In genomic region chr4:169398294-169398693, GRCh38 we compare ENCODE assay signal across 13 cellular contexts.
DNase-seq lines count a peak whose midpoint lies in the region; ATAC-seq and TF ChIP-seq lines count a peak whose summit lies in the region.
"Had no signal": no experiment of that assay in that cellular context is flagged by ENCODE, and none has a peak within 500 bp of the region (broad histone marks: within the 10 kb centered on the region; RNA-seq: fewer than 3 reads in every experiment).

No MANE protein-coding gene starts in this region.

- no peaks in the 10 kb centered on the region; the same call in 2 of the 3 replicates for H3K36me3 Mint-ChIP-seq in GM23338 (ENCODE audit: low read depth)
- H3K36me3 Mint-ChIP-seq in activated CD4-positive, alpha-beta memory T cell treated with anti-CD3 and anti-CD28 coated beads, Interleukin-2, amount 10 ng/mL, durations not matched to agents 7 days and 5 days (ENCODE audit: low read depth), result peaks cover 10% of the 10 kb centered on the region

- no peaks in the 10 kb centered on the region for H3K9me3 Mint-ChIP-seq in GM23338
- no peaks in the 10 kb centered on the region for H3K9me3 Mint-ChIP-seq in activated CD4-positive, alpha-beta memory T cell treated with anti-CD3 and anti-CD28 coated beads, Interleukin-2, amount 10 ng/mL, durations not matched to agents 7 days and 5 days

- POLR2A ChIA-PET in activated CD4-positive, alpha-beta memory T cell treated with anti-CD3 and anti-CD28 coated beads, Interleukin-2, amount 10 ng/mL, durations not matched to agents 7 days and 5 days (lab: Charles Lee), result no interaction called here

- H3K4me3 Mint-ChIP-seq in GM23338, result no peak overlapping the region
- H3K4me3 Mint-ChIP-seq in activated CD4-positive, alpha-beta memory T cell treated with anti-CD3 and anti-CD28 coated beads, Interleukin-2, amount 10 ng/mL, durations not matched to agents 7 days and 5 days, result no peak overlapping the region
- H3K4me3 Mint-ChIP-seq: CD4-positive, CD25-positive, alpha-beta regulatory T cell had no signal

- CTCF ChIA-PET in activated CD4-positive, alpha-beta memory T cell treated with anti-CD3 and anti-CD28 coated beads, Interleukin-2, amount 10 ng/mL, durations not matched to agents 7 days and 5 days (lab: Charles Lee), result no interaction called here

- DNase-seq in AG20443 (ENCODE audit: low spot score) (peak; percentile 67), MV-4-11 (lab: John Stamatoyannopoulos, UW) (peak; percentile 57), choroid plexus epithelial cell (ENCODE audit: low read depth) (peak; percentile 62), lung microvascular endothelial cell (ENCODE audit: low read depth in 2 of 2) (peak; percentile 41 to 94), pons (ENCODE audit: low spot score) (no peak), SIG-M5 (lab: John Stamatoyannopoulos, UW) (no peak), GM23338 (ENCODE audit: low spot score) (no peak)
- DNase-seq in activated CD4-positive, alpha-beta memory T cell treated with anti-CD3 and anti-CD28 coated beads, Interleukin-2, amount 10 ng/mL, durations not matched to agents 7 days and 5 days, result no peak
- DNase-seq: caudate nucleus; CD4-positive, CD25-positive, alpha-beta regulatory T cell; mesendoderm had no signal

- no peaks in the 10 kb centered on the region for H4K20me1 ChIP-seq in GM23338 (replicated peaks; ENCODE audit: insufficient read depth)

- H3K4me3 ChIP-seq in choroid plexus epithelial cell (ENCODE audit: low read depth, low read length), result no peak overlapping the region
- H3K4me3 ChIP-seq in GM23338, result no peak overlapping the region
- H3K4me3 ChIP-seq: prostate gland had no signal

- no peaks in the 10 kb centered on the region for H3K4me1 ChIP-seq in GM23338 (ENCODE audit: insufficient read depth)
- H3K4me1 ChIP-seq: prostate gland had no signal

- H3K27me3 Mint-ChIP-seq in GM23338 (ENCODE audit: insufficient read depth, low read depth, poor library complexity), result no peaks in the 10 kb centered on the region
- H3K27me3 Mint-ChIP-seq in activated CD4-positive, alpha-beta memory T cell treated with anti-CD3 and anti-CD28 coated beads, Interleukin-2, amount 10 ng/mL, durations not matched to agents 7 days and 5 days, result no peaks in the 10 kb centered on the region
- H3K27me3 Mint-ChIP-seq: CD4-positive, CD25-positive, alpha-beta regulatory T cell had no signal

- no peaks in the 10 kb centered on the region for H3K9me2 ChIP-seq in GM23338 (ENCODE audit: insufficient read depth)

- no peak overlapping the region for H2AFZ ChIP-seq in GM23338

- no peaks in the 10 kb centered on the region for H3K27me3 ChIP-seq in GM23338 (ENCODE audit: insufficient read depth)

- H3K4me1 Mint-ChIP-seq in GM23338, result no peaks in the 10 kb centered on the region
- H3K4me1 Mint-ChIP-seq in activated CD4-positive, alpha-beta memory T cell treated with anti-CD3 and anti-CD28 coated beads, Interleukin-2, amount 10 ng/mL, durations not matched to agents 7 days and 5 days, result peaks cover 1% of the 10 kb centered on the region

- TF ChIP-seq CTCF in choroid plexus epithelial cell (conservative IDR thresholded peaks at IDR 0.05; ENCODE audit: low read depth, low read length), result no peak
- no peak for TF ChIP-seq CTCF in GM23338 (conservative IDR thresholded peaks at IDR 0.05; ENCODE audit: low read depth in 2 of 2)

- no peak overlapping the region for H3K27ac ChIP-seq in GM23338 (ENCODE audit: low read depth)
- H3K27ac ChIP-seq: prostate gland, VCaP had no signal

- H3K36me3 ChIP-seq in GM23338 (ENCODE audit: insufficient read depth), result no peaks in the 10 kb centered on the region
- H3K36me3 ChIP-seq: prostate gland had no signal

- no peak for ATAC-seq in GM23338

- no peak overlapping the region for H3K4me2 ChIP-seq in GM23338

- H3F3A ChIP-seq in GM23338 (replicated peaks; ENCODE audit: low read depth), result no peaks in the 10 kb centered on the region

- no peaks in the 10 kb centered on the region for H3K79me2 ChIP-seq in GM23338 (replicated peaks; ENCODE audit: insufficient read depth)

- H3K27ac Mint-ChIP-seq in GM23338, result no peak overlapping the region
- no peak overlapping the region for H3K27ac Mint-ChIP-seq in activated CD4-positive, alpha-beta memory T cell treated with anti-CD3 and anti-CD28 coated beads, Interleukin-2, amount 10 ng/mL, durations not matched to agents 7 days and 5 days
- H3K27ac Mint-ChIP-seq: CD4-positive, CD25-positive, alpha-beta regulatory T cell had no signal

TF ChIP-seq in GM23338, 12 proteins besides CTCF, POLR2A, EP300 and RAD21:
- TF ChIP-seq STAT1 (IDR thresholded peaks at IDR 0.05; ENCODE audit: unreplicated experiment) (no peak), CREB1 (CRISPR knock-in tag; IDR thresholded peaks at IDR 0.05; ENCODE audit: low read depth) (no peak), ZNF331 (CRISPR knock-in tag; IDR thresholded peaks at IDR 0.05; ENCODE audit: low read depth) (no peak), ZNF114 (CRISPR knock-in tag; IDR thresholded peaks at IDR 0.05) (no peak), ETS1 (IDR thresholded peaks at IDR 0.05) (no peak)

Comparison
In these comparisons a context has a peak if more than half of its experiments do, and no peak if none do; other contexts are left out.
1. DNase-seq: peak in AG20443 (single experiment), MV-4-11 (single experiment), choroid plexus epithelial cell (single experiment) and lung microvascular endothelial cell (2 of 2); none in pons (single experiment), SIG-M5 (single experiment), GM23338 (single experiment) and activated CD4-positive, alpha-beta memory T cell treated with anti-CD3 and anti-CD28 coated beads, Interleukin-2, amount 10 ng/mL, durations not matched to agents 7 days and 5 days (single experiment).